Comparison of ENCODE assay signal across 24 cellular contexts in genomic region chr3:131835906-131836305, GRCh38.
"Had no signal": no experiment of that assay in that cellular context is flagged by ENCODE, and none has a peak within 500 bp of the region (broad histone marks: within the 10 kb centered on the region; RNA-seq: fewer than 3 reads in every experiment).

No MANE protein-coding gene starts in this region.

- DNase-seq: colonic mucosa; cortex of kidney; dermis blood vessel endothelial cell; dorsolateral prefrontal cortex; effector CD4-positive, alpha-beta T cell; effector CD8-positive, alpha-beta T cell; effector memory CD4-positive, alpha-beta T cell; effector memory CD8-positive, alpha-beta T cell; endodermal cell; erythroblast; esophagus squamous epithelium; foreskin fibroblast; foreskin keratinocyte; foreskin melanocyte; gastrocnemius medialis; glutamatergic neuron; head of caudate nucleus; heart left ventricle; heart right ventricle had no signal

- H3K4me3 ChIP-seq: colonic mucosa, coronary artery, dorsolateral prefrontal cortex, esophagus muscularis mucosa, esophagus squamous epithelium, gastrocnemius medialis, gastroesophageal sphincter, heart left ventricle, heart right ventricle had no signal

- H3K36me3 ChIP-seq: colonic mucosa, esophagus muscularis mucosa, esophagus squamous epithelium, gastrocnemius medialis, gastroesophageal sphincter, heart left ventricle, heart right ventricle had no signal

- H3K27ac ChIP-seq: colonic mucosa, coronary artery, dorsolateral prefrontal cortex, epithelial cell of prostate, esophagus muscularis mucosa, esophagus squamous epithelium, foreskin keratinocyte, gastrocnemius medialis, gastroesophageal sphincter, heart left ventricle, heart right ventricle had no signal

- H3K27me3 ChIP-seq: colonic mucosa, dorsolateral prefrontal cortex, esophagus muscularis mucosa, esophagus squamous epithelium, foreskin keratinocyte, gastrocnemius medialis, gastroesophageal sphincter, heart right ventricle had no signal

- H3K9me3 ChIP-seq: colonic mucosa, esophagus muscularis mucosa, esophagus squamous epithelium, gastrocnemius medialis, gastroesophageal sphincter, heart left ventricle, heart right ventricle had no signal

- H3K4me1 ChIP-seq: colonic mucosa, esophagus muscularis mucosa, esophagus squamous epithelium, foreskin keratinocyte, gastrocnemius medialis, gastroesophageal sphincter had no signal

- ATAC-seq: effector memory CD8-positive, alpha-beta T cell; esophagus mucosa; foreskin keratinocyte; gastrocnemius medialis; gastroesophageal sphincter; heart left ventricle; heart right ventricle had no signal
